In genomic region chr17:82001657-82002056, GRCh38 we compare ENCODE assay signal across 23 cellular contexts.
"Had no signal": no experiment of that assay in that cellular context is flagged by ENCODE, and none has a peak within 500 bp of the region (broad histone marks: within the 10 kb centered on the region; RNA-seq: fewer than 3 reads in every experiment).

No MANE protein-coding gene starts in this region.

- H3K4me3 Mint-ChIP-seq: activated CD4-positive, alpha-beta memory T cell treated with anti-CD3 and anti-CD28 coated beads, Interleukin-2, amount 10 ng/mL, durations not matched to agents 7 days and 5 days; activated CD4-positive, alpha-beta T cell treated with anti-CD3 and anti-CD28 coated beads for 36 hours; activated naive CD4-positive, alpha-beta T cell treated with anti-CD3 and anti-CD28 coated beads for 36 hours; activated naive CD8-positive, alpha-beta T cell; activated T-helper 17 cell treated with anti-CD3 and anti-CD28 coated beads, Interleukin-2, amount 50 U/mL, for 72 hours; brain; central memory CD8-positive, alpha-beta T cell; T-cell had no signal

- H3K27ac Mint-ChIP-seq: activated CD4-positive, alpha-beta memory T cell treated with anti-CD3 and anti-CD28 coated beads, Interleukin-2, amount 10 ng/mL, durations not matched to agents 7 days and 5 days; activated CD4-positive, alpha-beta T cell treated with anti-CD3 and anti-CD28 coated beads for 36 hours; activated naive CD4-positive, alpha-beta T cell treated with anti-CD3 and anti-CD28 coated beads for 36 hours; activated naive CD8-positive, alpha-beta T cell; activated T-helper 17 cell treated with anti-CD3 and anti-CD28 coated beads, Interleukin-2, amount 50 U/mL, for 72 hours; T-cell had no signal

- H3K4me3 ChIP-seq: SK-N-MC had no signal

- H3K36me3 Mint-ChIP-seq: activated naive CD8-positive, alpha-beta T cell had no signal

- DNase-seq: activated CD4-positive, alpha-beta memory T cell treated with anti-CD3 and anti-CD28 coated beads, Interleukin-2, amount 10 ng/mL, durations not matched to agents 7 days and 5 days; activated CD4-positive, alpha-beta T cell treated with anti-CD3 and anti-CD28 coated beads for 36 hours; activated CD4-positive, alpha-beta T cell treated with anti-CD3 and anti-CD28 coated beads, Interleukin-2, amount 50 U/mL, for 1 hour; activated gamma-delta T cell; activated naive CD4-positive, alpha-beta T cell treated with anti-CD3 and anti-CD28 coated beads for 36 hours; activated T-cell treated with anti-CD3 and anti-CD28 coated beads for 4 hours; activated T-cell treated with anti-CD3 and anti-CD28 coated beads, Interleukin-2, amount 50 U/mL, for 48 hours; amygdala; Kasumi-1; NCI-H1048; NCI-H1930; NCI-H510A treated with DMSO at 0.1 percent for 48 hours; NCI-H69; PC-3; SHP77 treated with DMSO at 0.1 percent for 48 hours; T-cell; T-helper 2 cell; T1000 had no signal

- H3K4me1 Mint-ChIP-seq: activated CD4-positive, alpha-beta memory T cell treated with anti-CD3 and anti-CD28 coated beads, Interleukin-2, amount 10 ng/mL, durations not matched to agents 7 days and 5 days; activated CD4-positive, alpha-beta T cell treated with anti-CD3 and anti-CD28 coated beads for 36 hours; activated T-helper 17 cell treated with anti-CD3 and anti-CD28 coated beads, Interleukin-2, amount 50 U/mL, for 72 hours; central memory CD8-positive, alpha-beta T cell; T-cell had no signal

- H3K9me3 Mint-ChIP-seq: activated CD4-positive, alpha-beta memory T cell treated with anti-CD3 and anti-CD28 coated beads, Interleukin-2, amount 10 ng/mL, durations not matched to agents 7 days and 5 days; activated naive CD4-positive, alpha-beta T cell treated with anti-CD3 and anti-CD28 coated beads for 36 hours; activated T-helper 17 cell treated with anti-CD3 and anti-CD28 coated beads, Interleukin-2, amount 50 U/mL, for 72 hours; brain; central memory CD8-positive, alpha-beta T cell; T-cell had no signal

- ATAC-seq: activated CD4-positive, alpha-beta T cell treated with anti-CD3 and anti-CD28 coated beads for 36 hours; activated T-helper 17 cell treated with anti-CD3 and anti-CD28 coated beads, Interleukin-2, amount 50 U/mL, for 72 hours; PC-3; T-cell had no signal

- H3K27me3 Mint-ChIP-seq: activated CD4-positive, alpha-beta memory T cell treated with anti-CD3 and anti-CD28 coated beads, Interleukin-2, amount 10 ng/mL, durations not matched to agents 7 days and 5 days; activated CD4-positive, alpha-beta T cell treated with anti-CD3 and anti-CD28 coated beads for 36 hours; activated naive CD8-positive, alpha-beta T cell; activated T-helper 17 cell treated with anti-CD3 and anti-CD28 coated beads, Interleukin-2, amount 50 U/mL, for 72 hours; brain; central memory CD8-positive, alpha-beta T cell; T-cell had no signal

- H3K27ac ChIP-seq: SK-N-MC had no signal
